Comparison of ENCODE assay signal across 8 cellular contexts in the genomic region with DNA sequence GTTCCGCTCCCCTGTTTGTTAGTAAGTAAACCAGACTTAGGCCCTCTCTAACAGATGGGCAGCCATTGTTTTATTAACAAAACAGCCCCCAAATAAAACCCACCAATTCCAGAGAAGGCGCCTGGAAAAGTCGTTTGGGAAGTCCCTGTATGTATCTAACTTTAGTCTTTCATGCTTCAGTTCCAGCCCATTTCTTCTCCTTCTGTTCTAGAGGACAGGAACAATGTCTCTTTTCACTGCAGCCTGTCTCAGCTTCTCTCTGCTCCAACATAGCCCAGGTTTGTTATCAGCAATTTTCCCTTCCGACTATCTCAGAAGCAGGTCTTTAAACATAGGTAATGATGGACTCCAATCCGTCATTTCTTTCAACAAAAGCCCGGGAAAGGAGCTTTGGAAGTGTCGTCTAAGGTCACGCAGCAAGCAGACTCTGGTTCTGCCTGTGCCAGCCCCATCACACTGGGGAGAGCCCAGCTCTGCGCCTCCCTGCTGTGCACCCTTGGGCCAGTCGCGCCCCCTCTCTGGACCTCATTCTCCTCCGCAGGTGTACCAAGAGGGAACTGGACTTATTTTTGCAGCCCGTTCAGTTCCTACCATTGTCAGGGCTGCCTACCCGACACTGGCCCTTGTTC. TPM values are rescaled to one million over a fixed set of nuclear protein-coding genes. Genes with fewer than 3 reads are reported as not detected.
DNase-seq lines count a peak whose midpoint lies in the region; ATAC-seq and TF ChIP-seq lines count a peak whose summit lies in the region.

No MANE protein-coding gene starts in this region.

- peak overlapping the region; percentile 43 for H3K9ac ChIP-seq in Loucy (ENCODE audit: low read depth, low read length, poor library complexity, severe bottlenecking)

- POLR2A ChIA-PET in CD4-positive, alpha-beta T cell (lab: Charles Lee), result interaction anchor here (0.5 to 6.9 kb wide), 9 partner anchors 12 to 530 kb away, joined by 3 to 135 read pairs (median 4); partner anchors contain the start of genes AKNA and ATP6V1G1

- H3K27me3 Mint-ChIP-seq in CD4-positive, alpha-beta T cell, result no peaks in the 10 kb centered on the region

- H2AFZ ChIP-seq in Loucy (ENCODE audit: low read length) (0 out of 2 replicates have a peak overlapping the region, but pooled peaks have one; percentile 88), neuron (ENCODE audit: low read depth, low read length) (no peak overlapping the region)

- no peaks in the 10 kb centered on the region for H3F3A ChIP-seq in Loucy (ENCODE audit: low read depth)

- H3K36me3 ChIP-seq in Loucy (ENCODE audit: insufficient read depth, low read length), result no peaks in the 10 kb centered on the region
- H3K36me3 ChIP-seq in ectodermal cell (ENCODE audit: control insufficient read depth, insufficient read depth, low read length), result no peaks in the 10 kb centered on the region
- no peaks in the 10 kb centered on the region for H3K36me3 ChIP-seq in neuron (ENCODE audit: insufficient read depth, low read length)

- H3K4me2 ChIP-seq in Loucy (ENCODE audit: low read depth, low read length, poor library complexity, severe bottlenecking), result peak overlapping the region; percentile 89

- intact Hi-C loops in CD4-positive, alpha-beta T cell (cut with DNase I, micrococcal nuclease), result loop anchor here (1.0 to 10.0 kb wide), 6 partner anchors 9 to 1123 kb away; partner anchors contain the start of genes CDC26 (in 1 of the 2) and PRPF4 (in 1 of the 2)

- H3K27ac Mint-ChIP-seq in CD4-positive, alpha-beta T cell, result peak overlapping the region; percentile 98

- no peaks in the 10 kb centered on the region for H3K9me2 ChIP-seq in Loucy (replicated peaks; ENCODE audit: low read depth, low read length)

- CTCF ChIA-PET in CD4-positive, alpha-beta T cell (lab: Charles Lee), result interaction anchor here (1.2 to 6.5 kb wide), 5 partner anchors 12 to 256 kb away, joined by 3 to 56 read pairs (median 5); partner anchors contain the start of gene AKNA

- no peaks in the 10 kb centered on the region for H3K9me3 Mint-ChIP-seq in CD4-positive, alpha-beta T cell

- peaks cover 26% of the 10 kb centered on the region for H3K36me3 Mint-ChIP-seq in CD4-positive, alpha-beta T cell (ENCODE audit: low read depth)

- H3K27ac ChIP-seq in CD4-positive, alpha-beta T cell (ENCODE audit: low read depth, low read length), result peak overlapping the region; percentile 94
- peak overlapping the region; percentile 69 for H3K27ac ChIP-seq in ectodermal cell (ENCODE audit: insufficient read depth, low read depth, low read length, poor library complexity, severe bottlenecking)

- H4K20me1 ChIP-seq in Loucy (ENCODE audit: insufficient read depth, low read length, poor library complexity, severe bottlenecking), result peaks cover 8% of the 10 kb centered on the region

- H3K27me3 ChIP-seq in CD4-positive, alpha-beta T cell (ENCODE audit: control insufficient read depth, insufficient read depth, low read length), result no peaks in the 10 kb centered on the region
- H3K27me3 ChIP-seq in Loucy (ENCODE audit: insufficient read depth, low read length, poor library complexity, severe bottlenecking), result no peaks in the 10 kb centered on the region
- H3K27me3 ChIP-seq in ectodermal cell (ENCODE audit: control insufficient read depth, insufficient read depth, low read length, poor library complexity, severe bottlenecking), result no peaks in the 10 kb centered on the region
- H3K27me3 ChIP-seq in neuron (ENCODE audit: insufficient read depth, low read length), result no peaks in the 10 kb centered on the region

- peak; percentile 2 for ATAC-seq in CD4-positive, alpha-beta T cell (ENCODE audit: poor library complexity)

- H3K9me3 ChIP-seq in CD4-positive, alpha-beta T cell (ENCODE audit: control insufficient read depth, low read length), result no peaks in the 10 kb centered on the region
- H3K9me3 ChIP-seq in Loucy (ENCODE audit: insufficient read depth, low read depth, low read length) (no peaks in the 10 kb centered on the region), ectodermal cell (ENCODE audit: control insufficient read depth, low read length) (no peaks in the 10 kb centered on the region), neuron (ENCODE audit: low read length) (no peaks in the 10 kb centered on the region)

- no peak for TF ChIP-seq CTCF in CD4-positive, alpha-beta T cell (IDR thresholded peaks at IDR 0.05)
- TF ChIP-seq CTCF in Loucy (conservative IDR thresholded peaks at IDR 0.05; ENCODE audit: low read length), result no peak

- H3K4me3 ChIP-seq in Loucy (ENCODE audit: low read length, poor library complexity, severe bottlenecking), result peak overlapping the region; percentile 89
- peak overlapping the region; percentile 68 for H3K4me3 ChIP-seq in ectodermal cell (ENCODE audit: insufficient read depth, low read depth, low read length)
- H3K4me3 ChIP-seq in neuron (ENCODE audit: low read length), result peak overlapping the region; percentile 33

- H3K4me1 Mint-ChIP-seq in CD4-positive, alpha-beta T cell (ENCODE audit: low read depth), result peaks cover 52% of the 10 kb centered on the region

- peaks cover 17% of the 10 kb centered on the region for H3K79me2 ChIP-seq in Loucy (ENCODE audit: insufficient read depth, low read length)

- WGBS in ectodermal cell, 2 experiments, result 23 to 25% methylated on average over 14 of the region's 14 CpGs

- DNase-seq in CD4-positive, alpha-beta T cell, result no peak
- DNase-seq in NCI-H2196 treated with DMSO at 0.1 percent for 48 hours (lab: John Stamatoyannopoulos, UW; ENCODE audit: unreplicated experiment) (no peak), middle frontal gyrus (ENCODE audit: extremely low spot score, low spot score) (no peak), EL (no peak), AG08395 (ENCODE audit: low spot score) (no peak)

- H3K4me1 ChIP-seq in Loucy (ENCODE audit: insufficient read depth, low read length, poor library complexity, severe bottlenecking), result peaks cover 22% of the 10 kb centered on the region
- peaks cover 20% of the 10 kb centered on the region for H3K4me1 ChIP-seq in ectodermal cell (ENCODE audit: control insufficient read depth, insufficient read depth, low read length)
- peaks cover 6% of the 10 kb centered on the region for H3K4me1 ChIP-seq in neuron (ENCODE audit: insufficient read depth, low read length)

- H3K4me3 Mint-ChIP-seq in CD4-positive, alpha-beta T cell, result peak overlapping the region; percentile 97

RNA-seq across cellular contexts. Expression of gene AKNA, which starts 9.6 kb away (rescaled TPM):
- total RNA-seq in CD4-positive, alpha-beta T cell, result 100 to 1,000 TPM; 247 to 258 TPM
- polyA plus RNA-seq in ectodermal cell (2013, experiment 1 of 4), result 14.3 TPM
- polyA plus RNA-seq in ectodermal cell (2013, experiment 2 of 4), result 18.2 TPM
- 16.5 TPM for polyA plus RNA-seq in ectodermal cell (2013, experiment 3 of 4)
- polyA plus RNA-seq in ectodermal cell (2013, experiment 4 of 4), result 15.8 TPM

Comparison
In these comparisons a context has a peak if more than half of its experiments do, and no peak if none do; other contexts are left out.
1. H3K4me3 ChIP-seq: peak in every context shown above with its lines; median percentile 89 in Loucy; 68 in ectodermal cell; 33 in neuron.